Comparison of ENCODE assay signal across 10 cellular contexts in the genomic region with DNA sequence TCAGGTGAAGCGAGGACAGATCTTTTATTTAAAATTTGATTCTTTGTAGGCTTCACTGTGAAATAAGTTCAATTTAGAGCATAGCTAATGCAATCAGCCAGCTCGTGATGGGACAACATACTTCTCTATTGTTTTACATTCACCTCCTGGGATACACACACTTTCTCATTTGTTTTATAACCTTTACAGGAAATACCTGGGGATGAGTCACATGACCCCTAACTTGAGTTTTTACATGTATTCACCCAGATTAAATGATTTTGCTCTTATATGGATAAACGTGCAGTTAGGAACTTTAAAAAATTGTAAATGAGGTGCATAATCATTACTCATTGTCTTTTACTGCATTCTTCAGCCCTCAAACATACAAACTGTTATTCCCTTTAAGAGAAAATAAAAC.
DNase-seq lines count a peak whose midpoint lies in the region; ATAC-seq and TF ChIP-seq lines count a peak whose summit lies in the region.
"Had no signal": no experiment of that assay in that cellular context is flagged by ENCODE, and none has a peak within 500 bp of the region (broad histone marks: within the 10 kb centered on the region; RNA-seq: fewer than 3 reads in every experiment).

No MANE protein-coding gene starts in this region.

- H3K27me3 Mint-ChIP-seq in activated T-helper 2 cell treated with anti-CD3 and anti-CD28 coated beads, Interferon-gamma antibody, Interleukin-2, Interleukin-4, amounts not matched to agents 10 μg/mL and 5 μg/mL and 100 μg/mL, durations not matched to agents 14 hours and 24 hours and 36 hours (ENCODE audit: low read depth), result peaks cover 26% of the 10 kb centered on the region

- no peak overlapping the region for H3K27ac Mint-ChIP-seq in activated T-helper 2 cell treated with anti-CD3 and anti-CD28 coated beads, Interferon-gamma antibody, Interleukin-2, Interleukin-4, amounts not matched to agents 10 μg/mL and 5 μg/mL and 100 μg/mL, durations not matched to agents 14 hours and 24 hours and 36 hours

- H3K4me3 ChIP-seq in H7 (ENCODE audit: insufficient read depth, low read depth, low read length), result peak overlapping the region; percentile 62; the same call in 1 of the 2 replicates
- no peak overlapping the region for H3K4me3 ChIP-seq in fibroblast of lung (replicated peaks in 1 of 4; ENCODE audit: control extremely low read depth in 1 of 4, insufficient read depth in 1 of 4, low read depth in 3 of 4, low read length in 4 of 4)
- H3K4me3 ChIP-seq in sigmoid colon, result peak overlapping the region; percentile 44 to 59 (median 54)

- POLR2A ChIA-PET in RWPE1 (lab: Yijun Ruan, JAX; ENCODE audit: low non-redundant PET), result no interaction called here

- H3K4me2 ChIP-seq in fibroblast of lung (ENCODE audit: extremely low read depth, insufficient read depth, low read length), result peak overlapping the region; percentile 5

- H3K4me1 Mint-ChIP-seq in activated T-helper 2 cell treated with anti-CD3 and anti-CD28 coated beads, Interferon-gamma antibody, Interleukin-2, Interleukin-4, amounts not matched to agents 10 μg/mL and 5 μg/mL and 100 μg/mL, durations not matched to agents 14 hours and 24 hours and 36 hours (ENCODE audit: low read depth), result peaks cover 4% of the 10 kb centered on the region

- H3K27me3 ChIP-seq in H7 (ENCODE audit: control insufficient read depth, insufficient read depth, low read length), result no peaks in the 10 kb centered on the region
- no peaks in the 10 kb centered on the region for H3K27me3 ChIP-seq in fibroblast of lung (ENCODE audit: control insufficient read depth, insufficient read depth, low read length)
- no peaks in the 10 kb centered on the region for H3K27me3 ChIP-seq in sigmoid colon

- no peak for TF ChIP-seq CTCF in RWPE1 (conservative IDR thresholded peaks at IDR 0.05; ENCODE audit: low read depth)
- TF ChIP-seq CTCF in fibroblast of lung (conservative IDR thresholded peaks at IDR 0.05 in 1 of 2, IDR thresholded peaks at IDR 0.05 in 1 of 2; ENCODE audit: low read depth in 1 of 2, low read length in 2 of 2), result no peak
- no peak for TF ChIP-seq CTCF in sigmoid colon (IDR thresholded peaks at IDR 0.05)

- intact Hi-C loops in sigmoid colon (cut with DNase I), result loop anchor here (5.0 kb wide), 1 partner anchor 61 kb away; no protein-coding TSS in a partner anchor
- intact Hi-C loops in activated T-helper 2 cell treated with anti-CD3 and anti-CD28 coated beads, Interferon-gamma antibody, Interleukin-2, Interleukin-4, amounts not matched to agents 10 μg/mL and 5 μg/mL and 100 μg/mL, durations not matched to agents 14 hours and 24 hours and 36 hours (cut with micrococcal nuclease), result no loop called here

- H3K4me3 Mint-ChIP-seq in activated T-helper 2 cell treated with anti-CD3 and anti-CD28 coated beads, Interferon-gamma antibody, Interleukin-2, Interleukin-4, amounts not matched to agents 10 μg/mL and 5 μg/mL and 100 μg/mL, durations not matched to agents 14 hours and 24 hours and 36 hours (ENCODE audit: low read depth), result no peak overlapping the region

- DNase-seq in H7, result no peak
- DNase-seq in RWPE1 (ENCODE audit: low spot score), result peak; percentile 54
- peak in 1 of 2 donors; percentile 57 for DNase-seq in fibroblast of lung (ENCODE audit: low read depth in 2 of 2)
- DNase-seq in sigmoid colon, result no peak
- no peak for DNase-seq in inferior parietal cortex (ENCODE audit: extremely low spot score)
- DNase-seq in activated T-helper 2 cell treated with anti-CD3 and anti-CD28 coated beads, Interferon-gamma antibody, Interleukin-2, Interleukin-4, amounts not matched to agents 10 μg/mL and 5 μg/mL and 100 μg/mL, durations not matched to agents 14 hours and 24 hours and 36 hours (ENCODE audit: low spot score), result no peak
- no peak for DNase-seq in hypothalamus (lab: John Stamatoyannopoulos, UW)
- DNase-seq: WERI-Rb-1 had no signal

- H3K9me3 Mint-ChIP-seq in activated T-helper 2 cell treated with anti-CD3 and anti-CD28 coated beads, Interferon-gamma antibody, Interleukin-2, Interleukin-4, amounts not matched to agents 10 μg/mL and 5 μg/mL and 100 μg/mL, durations not matched to agents 14 hours and 24 hours and 36 hours, result no peaks in the 10 kb centered on the region

- CTCF ChIA-PET in RWPE1 (lab: Yijun Ruan, JAX), result no interaction called here

- H2AFZ ChIP-seq in fibroblast of lung (ENCODE audit: low read length), result no peak overlapping the region

- H3K79me2 ChIP-seq in fibroblast of lung (ENCODE audit: control insufficient read depth, insufficient read depth, low read length), result no peaks in the 10 kb centered on the region

- no peak for ATAC-seq in GM18907 (IDR thresholded peaks at IDR 0.05; ENCODE audit: unreplicated experiment)

- H3K9ac ChIP-seq in fibroblast of lung (ENCODE audit: insufficient read depth, low read length), result no peak overlapping the region
- H3K9ac ChIP-seq: parathyroid adenoma had no signal

- no peak for TF ChIP-seq EP300 in sigmoid colon (IDR thresholded peaks at IDR 0.05)

- H3K36me3 ChIP-seq in H7 (replicated peaks; ENCODE audit: control insufficient read depth, insufficient read depth, low read length), result no peaks in the 10 kb centered on the region
- H3K36me3 ChIP-seq in fibroblast of lung (ENCODE audit: control insufficient read depth, insufficient read depth, low read length), result no peaks in the 10 kb centered on the region
- H3K36me3 ChIP-seq in sigmoid colon, result no peaks in the 10 kb centered on the region
- H3K36me3 ChIP-seq: WERI-Rb-1 had no signal

- no peaks in the 10 kb centered on the region for H4K20me1 ChIP-seq in fibroblast of lung (ENCODE audit: control insufficient read depth, extremely low read depth, insufficient read depth, low read length)

- H3K36me3 Mint-ChIP-seq in activated T-helper 2 cell treated with anti-CD3 and anti-CD28 coated beads, Interferon-gamma antibody, Interleukin-2, Interleukin-4, amounts not matched to agents 10 μg/mL and 5 μg/mL and 100 μg/mL, durations not matched to agents 14 hours and 24 hours and 36 hours (ENCODE audit: low read depth), result no peaks in the 10 kb centered on the region

- WGBS in sigmoid colon, 2 donors, result 24 to 61% methylated on average over 3 of the region's 3 CpGs

- H3K9me3 ChIP-seq in fibroblast of lung (ENCODE audit: control insufficient read depth, insufficient read depth, low read depth, low read length) (no peaks in the 10 kb centered on the region), sigmoid colon (no peaks in the 10 kb centered on the region)

- H3K27ac ChIP-seq in RWPE1 (no peak overlapping the region), fibroblast of lung (ENCODE audit: insufficient read depth, low read length) (no peak overlapping the region), sigmoid colon (peak overlapping the region; percentile 74 to 85 (median 80))
- H3K27ac ChIP-seq: parathyroid adenoma, WERI-Rb-1 had no signal

- H3K4me1 ChIP-seq in fibroblast of lung (ENCODE audit: control insufficient read depth, extremely low read depth, insufficient read depth, low read length) (peaks cover under 1% of the 10 kb centered on the region), sigmoid colon (peaks cover 0 to 29% (median 22%) of the 10 kb centered on the region in 4 donors)

- TF ChIP-seq POLR2A in sigmoid colon (IDR thresholded peaks at IDR 0.05), result no peak

Comparison
In these comparisons a context has a peak if more than half of its experiments do, and no peak if none do; other contexts are left out.
1. H3K4me3 ChIP-seq: peak in H7 (single experiment) and sigmoid colon (4 of 4); none in fibroblast of lung (0 of 4).
2. H3K27ac ChIP-seq: peak in sigmoid colon (4 of 4); none in RWPE1 (single experiment) and fibroblast of lung (single experiment).